ENCODE assay signal across 27 cellular contexts in genomic region chr5:136528481-136528880, GRCh38.
"Had no signal": no experiment of that assay in that cellular context is flagged by ENCODE, and none has a peak within 500 bp of the region (broad histone marks: within the 10 kb centered on the region; RNA-seq: fewer than 3 reads in every experiment).

No MANE protein-coding gene starts in this region.

- H3K27ac ChIP-seq: colonic mucosa, coronary artery, dorsolateral prefrontal cortex, epithelial cell of prostate, esophagus muscularis mucosa, esophagus squamous epithelium, foreskin keratinocyte, gastrocnemius medialis, gastroesophageal sphincter, heart left ventricle, heart right ventricle had no signal

- H3K9me3 ChIP-seq: colonic mucosa, esophagus muscularis mucosa, esophagus squamous epithelium, gastrocnemius medialis, gastroesophageal sphincter, heart left ventricle, heart right ventricle had no signal

- H3K4me3 ChIP-seq: colonic mucosa, coronary artery, dorsolateral prefrontal cortex, esophagus muscularis mucosa, esophagus squamous epithelium, gastrocnemius medialis, gastroesophageal sphincter, heart left ventricle, heart right ventricle had no signal

- H3K27me3 ChIP-seq: colonic mucosa, esophagus muscularis mucosa, esophagus squamous epithelium, foreskin keratinocyte, gastrocnemius medialis, gastroesophageal sphincter had no signal

- DNase-seq: colonic mucosa; cortex of kidney; dermis blood vessel endothelial cell; dorsolateral prefrontal cortex; effector CD4-positive, alpha-beta T cell; effector CD8-positive, alpha-beta T cell; effector memory CD4-positive, alpha-beta T cell; effector memory CD8-positive, alpha-beta T cell; endodermal cell; erythroblast; esophagus squamous epithelium; foreskin fibroblast; foreskin keratinocyte; foreskin melanocyte; gastrocnemius medialis; glutamatergic neuron; head of caudate nucleus; heart left ventricle; heart right ventricle had no signal

- H3K36me3 ChIP-seq: colonic mucosa, esophagus muscularis mucosa, esophagus squamous epithelium, gastrocnemius medialis, gastroesophageal sphincter, heart left ventricle, heart right ventricle had no signal

- H3K4me3 Mint-ChIP-seq: dendritic cell treated with granulocyte-macrophage colony-stimulating factor and Interleukin-4, amounts not matched to agents 40 ng/mL and 50 ng/mL, for 4 days; effector memory CD8-positive, alpha-beta T cell; endodermal cell had no signal

- FAIRE-seq: colon, endometrium, frontal cortex had no signal

- H3K4me1 ChIP-seq: colonic mucosa, esophagus muscularis mucosa, esophagus squamous epithelium, foreskin keratinocyte, gastrocnemius medialis, gastroesophageal sphincter, heart left ventricle, heart right ventricle had no signal

- H3K27me3 Mint-ChIP-seq: dendritic cell treated with granulocyte-macrophage colony-stimulating factor and Interleukin-4, amounts not matched to agents 40 ng/mL and 50 ng/mL, for 4 days; effector memory CD8-positive, alpha-beta T cell had no signal

- H3K9me3 Mint-ChIP-seq: dendritic cell treated with granulocyte-macrophage colony-stimulating factor and Interleukin-4, amounts not matched to agents 40 ng/mL and 50 ng/mL, for 4 days; effector memory CD8-positive, alpha-beta T cell; endodermal cell had no signal

- H3K27ac Mint-ChIP-seq: dendritic cell treated with granulocyte-macrophage colony-stimulating factor and Interleukin-4, amounts not matched to agents 40 ng/mL and 50 ng/mL, for 4 days; effector memory CD8-positive, alpha-beta T cell; endodermal cell had no signal
